In genomic region chr4:80058740-80059139, GRCh38 we compare ENCODE assay signal across 8 cellular contexts. TPM values are rescaled to one million over a fixed set of nuclear protein-coding genes. Genes with fewer than 3 reads are reported as not detected.
DNase-seq lines count a peak whose midpoint lies in the region; ATAC-seq and TF ChIP-seq lines count a peak whose summit lies in the region.

No MANE protein-coding gene starts in this region.

- H3K4me3 ChIP-seq in mucosa of descending colon: no peak overlapping the region

- H3K4me1 ChIP-seq in mucosa of descending colon (ENCODE audit: low read depth): no peaks in the 10 kb centered on the region

- ATAC-seq in GM19397 (IDR thresholded peaks at IDR 0.05; ENCODE audit: unreplicated experiment) (peak; percentile 97), HG03432 (IDR thresholded peaks at IDR 0.05; ENCODE audit: unreplicated experiment) (peak; percentile 99), mucosa of descending colon (peak; percentile 88)

- H3K36me3 ChIP-seq in mucosa of descending colon (ENCODE audit: low read depth): no peaks in the 10 kb centered on the region

- H3K9me3 ChIP-seq in mucosa of descending colon: no peaks in the 10 kb centered on the region

- intact Hi-C loops in mucosa of descending colon (cut with DNase I, micrococcal nuclease): no loop called here

- DNase-seq in EH (ENCODE audit: low read depth) (peak; percentile 8), T-helper 9 cell (peak; percentile 12), mucosa of descending colon (no peak), NCI-H2107 (lab: John Stamatoyannopoulos, UW) (no peak), HuH-7.5 (ENCODE audit: low spot score) (no peak)
- DNase-seq in stimulated activated CD4-positive, alpha-beta T cell treated with anti-CD3 and anti-CD28 coated beads, Interleukin-2, amount 100 ng/mL, for 48 hours: no peak

- TF ChIP-seq CTCF in mucosa of descending colon (IDR thresholded peaks at IDR 0.05): no peak

RNA-seq across cellular contexts. Expression of gene ANTXR2, which starts 14.3 kb away (rescaled TPM):
- 100 to 1,000 TPM in 2 of 3 donors, 10 to 100 TPM in 1; 83.2 to 276 (median 120) TPM for total RNA-seq in mucosa of descending colon

Comparison
In these comparisons a context has a peak if more than half of its experiments do, and no peak if none do; other contexts are left out.
1. DNase-seq: peak in EH (single experiment) and T-helper 9 cell (single experiment); none in mucosa of descending colon (0 of 3), NCI-H2107 (single experiment), stimulated activated CD4-positive, alpha-beta T cell treated with anti-CD3 and anti-CD28 coated beads, Interleukin-2, amount 100 ng/mL, for 48 hours (0 of 2) and HuH-7.5 (single experiment).
2. Peak in every context shown above with its lines, with median percentiles within 50 percentile points of each other: ATAC-seq.